In genomic region chr16:4097826-4098240, GRCh38 we compare ENCODE assay signal across 19 cellular contexts. TPM values are rescaled to one million over a fixed set of nuclear protein-coding genes. Genes with fewer than 3 reads are reported as not detected.
DNase-seq lines count a peak whose midpoint lies in the region; ATAC-seq, FAIRE-seq and TF ChIP-seq lines count a peak whose summit lies in the region.
"Had no signal": no experiment of that assay in that cellular context is flagged by ENCODE, and none has a peak within 500 bp of the region (broad histone marks: within the 10 kb centered on the region; RNA-seq: fewer than 3 reads in every experiment).

No MANE protein-coding gene starts in this region.

- no peaks in the 10 kb centered on the region for H3K79me1 ChIP-seq in trophoblast cell (ENCODE audit: low read length)

- no peak overlapping the region for H2BK12ac ChIP-seq in trophoblast cell (ENCODE audit: low read length)

- H3K4me2 ChIP-seq in trophoblast cell (ENCODE audit: low read length) = no peak overlapping the region

- no peak overlapping the region for H2BK120ac ChIP-seq in trophoblast cell (ENCODE audit: insufficient read depth, low read length, poor library complexity)

- no peak for FAIRE-seq in HTR-8/SVneo (lab: Jason Lieb, UNC)
- FAIRE-seq: G401.6, GM12891 had no signal

- H3K36me3 ChIP-seq in SK-N-MC (ENCODE audit: insufficient read depth, low read length) = no peaks in the 10 kb centered on the region
- H3K36me3 ChIP-seq in trophoblast cell (ENCODE audit: control insufficient read depth in 1 of 2, insufficient read depth in 2 of 2, low read length in 2 of 2) = no peaks in the 10 kb centered on the region
- H3K36me3 ChIP-seq: SJCRH30, vagina had no signal

- H3K14ac ChIP-seq in trophoblast cell (ENCODE audit: low read length) = no peak overlapping the region

- no peak for TF ChIP-seq CTCF in C4-2B (conservative IDR thresholded peaks at IDR 0.05)

- no peak overlapping the region for H4K91ac ChIP-seq in trophoblast cell (ENCODE audit: low read depth, low read length)

- H2AFZ ChIP-seq in trophoblast cell (ENCODE audit: insufficient read depth, low read length, poor library complexity) = no peak overlapping the region

- no peaks in the 10 kb centered on the region for H3K79me2 ChIP-seq in trophoblast cell (ENCODE audit: control insufficient read depth, insufficient read depth, low read length, poor library complexity)

- ATAC-seq in HG03460 (IDR thresholded peaks at IDR 0.05; ENCODE audit: unreplicated experiment) = no peak
- ATAC-seq: activated CD4-positive, alpha-beta T cell treated with anti-CD3 and anti-CD28 coated beads for 36 hours had no signal

- H3K9me3 ChIP-seq in SK-N-MC (ENCODE audit: low read depth, low read length) = no peaks in the 10 kb centered on the region
- no peaks in the 10 kb centered on the region for H3K9me3 ChIP-seq in trophoblast cell (ENCODE audit: insufficient read depth, low read depth, low read length)
- H3K9me3 ChIP-seq: SJCRH30, vagina had no signal

- H3K4me1 ChIP-seq in trophoblast cell (ENCODE audit: control insufficient read depth in 1 of 2, insufficient read depth in 2 of 2, low read length in 2 of 2) = no peaks in the 10 kb centered on the region

- WGBS in trophoblast cell (ENCODE audit: extremely low coverage, insufficient coverage, insufficient read length) = no CpG with 5 or more reads among the region's 4 CpGs

- H4K8ac ChIP-seq in trophoblast cell (ENCODE audit: low read depth, low read length) = no peak overlapping the region

- H3K9ac ChIP-seq in SK-N-MC (ENCODE audit: insufficient read length) = no peak overlapping the region
- no peak overlapping the region for H3K9ac ChIP-seq in trophoblast cell (ENCODE audit: low read length)

- no peak overlapping the region for H3K23ac ChIP-seq in trophoblast cell (ENCODE audit: low read length)

- H3K4me3 ChIP-seq in SK-N-MC (no peak overlapping the region), trophoblast cell (ENCODE audit: low read depth, low read length) (no peak overlapping the region)
- H3K4me3 ChIP-seq: SJCRH30, vagina had no signal

- no peak overlapping the region for H4K12ac ChIP-seq in trophoblast cell (ENCODE audit: low read depth, low read length)

- H2AK5ac ChIP-seq in trophoblast cell (ENCODE audit: low read length) = no peak overlapping the region

- H3K27me3 ChIP-seq in trophoblast cell (ENCODE audit: insufficient read depth, low read length) = no peaks in the 10 kb centered on the region
- H3K27me3 ChIP-seq: SJCRH30, vagina had no signal

- H3K18ac ChIP-seq in trophoblast cell (ENCODE audit: low read length) = no peak overlapping the region

- H3K27ac ChIP-seq in C4-2B (peak overlapping the region; percentile 91), SK-N-MC (peak overlapping the region; percentile 82), trophoblast cell (ENCODE audit: low read depth, low read length) (no peak overlapping the region)
- H3K27ac ChIP-seq: SJCRH30, vagina had no signal

- DNase-seq in SK-N-MC (ENCODE audit: low read depth, low spot score) = peak; percentile 53
- DNase-seq in fibroblast of peridontal ligament (ENCODE audit: extremely low read depth) = peak; percentile 78
- DNase-seq in trophoblast cell = peak; percentile 14 to 39
- no peak for DNase-seq in medulla oblongata (ENCODE audit: extremely low spot score)
- no peak for DNase-seq in anterior cingulate cortex (lab: John Stamatoyannopoulos, UW)
- DNase-seq in HTR-8/SVneo (ENCODE audit: insufficient read length, low spot score) = no peak
- DNase-seq: activated CD4-positive, alpha-beta T cell treated with anti-CD3 and anti-CD28 coated beads for 36 hours; activated gamma-delta T cell; AML-193; MV-4-11; NCI-H2029; NCI-H510A; SJCRH30; stimulated activated CD4-positive, alpha-beta T cell treated with anti-CD3 and anti-CD28 coated beads, Interleukin-15, amount 100 ng/mL, for 24 hours had no signal

- no peak overlapping the region for H2BK5ac ChIP-seq in trophoblast cell (ENCODE audit: low read depth, low read length, poor library complexity)

- H3K4ac ChIP-seq in trophoblast cell (ENCODE audit: low read depth, low read length) = no peak overlapping the region

RNA-seq across cellular contexts. Expression of gene ADCY9, which starts 18.4 kb away (rescaled TPM):
- polyA plus RNA-seq in trophoblast cell (2013) = 9.8 and 10.3 TPM in 2 replicates

Comparison
In these comparisons a context has a peak if more than half of its experiments do, and no peak if none do; other contexts are left out.
1. DNase-seq: peak in SK-N-MC (single experiment), fibroblast of peridontal ligament (single experiment) and trophoblast cell (2 of 2); none in medulla oblongata (single experiment), anterior cingulate cortex (0 of 58) and HTR-8/SVneo (single experiment).